ENCODE assay signal across 8 cellular contexts in the genomic region with DNA sequence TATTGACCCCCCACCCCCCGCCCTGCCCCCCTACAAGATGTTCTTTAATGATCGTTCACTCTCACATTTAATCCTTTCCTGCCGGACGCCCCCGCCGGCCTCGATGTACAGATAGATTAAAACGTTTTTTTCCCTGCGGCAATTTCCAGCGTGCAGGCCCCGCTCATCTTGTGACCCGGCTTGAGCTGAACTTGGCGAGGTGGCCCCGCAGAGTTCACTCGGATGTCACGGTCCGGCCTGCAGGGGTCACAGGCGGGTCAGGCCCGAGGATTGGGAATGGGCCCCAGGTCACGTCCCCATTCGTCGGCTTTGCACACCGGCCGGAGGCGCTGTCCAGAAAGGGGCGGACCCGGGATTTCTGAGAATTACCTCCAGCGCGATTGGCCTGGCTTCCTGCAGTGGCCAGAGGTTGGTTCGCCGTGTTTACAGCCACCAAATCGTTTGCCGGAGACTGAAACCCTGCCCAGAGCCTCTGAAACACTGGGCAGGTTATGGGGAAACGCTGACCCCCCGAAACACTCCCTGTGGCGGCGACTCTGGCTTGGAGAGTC. TPM values are rescaled to one million over a fixed set of nuclear protein-coding genes. Genes with fewer than 3 reads are reported as not detected.
A peak's percentile ranks its signal among the peaks of the same experiment; 100 is the strongest.
DNase-seq lines count a peak whose midpoint lies in the region; ATAC-seq and TF ChIP-seq lines count a peak whose summit lies in the region.

No MANE protein-coding gene starts in this region.

- POLR2A ChIA-PET in activated B cell treated with CpG ODN at 0.5 μM for 24 hours (lab: Charles Lee), result no interaction called here

- no peaks in the 10 kb centered on the region for H3K4me1 ChIP-seq in SJCRH30

- H3K4me3 ChIP-seq in SJCRH30, result no peak overlapping the region

- peaks cover 78% of the 10 kb centered on the region for H3K27me3 Mint-ChIP-seq in activated B cell treated with CpG ODN at 0.5 μM for 24 hours

- H3K36me3 ChIP-seq in SJCRH30, result no peaks in the 10 kb centered on the region

- intact Hi-C loops in activated B cell treated with CpG ODN at 0.5 μM for 24 hours (cut with micrococcal nuclease), result no loop called here

- peaks cover 44% of the 10 kb centered on the region for H3K4me1 Mint-ChIP-seq in activated B cell treated with CpG ODN at 0.5 μM for 24 hours
- peaks cover 47% of the 10 kb centered on the region for H3K4me1 Mint-ChIP-seq in stimulated activated effector memory CD8-positive, alpha-beta T cell treated with anti-CD3 and anti-CD28 coated beads, Interleukin-12 subunit alpha, Interleukin-12 subunit beta, amount 100 ng/mL, for 72 hours

- peak; percentile 39 for DNase-seq in NCI-H748 (lab: John Stamatoyannopoulos, UW; ENCODE audit: unreplicated experiment)
- no peak for DNase-seq in NCI-H748 treated with DMSO at 0.1 percent for 48 hours (lab: John Stamatoyannopoulos, UW)
- no peak for DNase-seq in activated B cell treated with CpG ODN at 0.5 μM for 24 hours
- DNase-seq in islet precursor cell, result peak; percentile 92
- peak in 1 of 2 donors; percentile 48 for DNase-seq in stimulated activated effector memory CD8-positive, alpha-beta T cell treated with anti-CD3 and anti-CD28 coated beads, Interleukin-12 subunit alpha, Interleukin-12 subunit beta, amount 100 ng/mL, for 72 hours (ENCODE audit: low spot score in 2 of 2)
- no peak for DNase-seq in NCI-H2227 treated with DMSO at 0.1 percent for 48 hours (lab: John Stamatoyannopoulos, UW)
- DNase-seq in ureter (ENCODE audit: low spot score), result no peak
- no peak for DNase-seq in SJCRH30

- H3K27me3 ChIP-seq in SJCRH30, result no peaks in the 10 kb centered on the region

- CTCF ChIA-PET in activated B cell treated with CpG ODN at 0.5 μM for 24 hours (lab: Charles Lee), result no interaction called here

- no peaks in the 10 kb centered on the region for H3K9me3 Mint-ChIP-seq in activated B cell treated with CpG ODN at 0.5 μM for 24 hours
- no peaks in the 10 kb centered on the region for H3K9me3 Mint-ChIP-seq in stimulated activated effector memory CD8-positive, alpha-beta T cell treated with anti-CD3 and anti-CD28 coated beads, Interleukin-12 subunit alpha, Interleukin-12 subunit beta, amount 100 ng/mL, for 72 hours

- no peak for TF ChIP-seq CTCF in activated B cell treated with CpG ODN at 0.5 μM for 24 hours (IDR thresholded peaks at IDR 0.05)

- peak overlapping the region; percentile 77 for H3K4me3 Mint-ChIP-seq in activated B cell treated with CpG ODN at 0.5 μM for 24 hours
- H3K4me3 Mint-ChIP-seq in stimulated activated effector memory CD8-positive, alpha-beta T cell treated with anti-CD3 and anti-CD28 coated beads, Interleukin-12 subunit alpha, Interleukin-12 subunit beta, amount 100 ng/mL, for 72 hours, result peak overlapping the region; percentile 75

- H3K27ac Mint-ChIP-seq in activated B cell treated with CpG ODN at 0.5 μM for 24 hours, result no peak overlapping the region
- no peak overlapping the region for H3K27ac Mint-ChIP-seq in stimulated activated effector memory CD8-positive, alpha-beta T cell treated with anti-CD3 and anti-CD28 coated beads, Interleukin-12 subunit alpha, Interleukin-12 subunit beta, amount 100 ng/mL, for 72 hours

- no peak overlapping the region for H3K27ac ChIP-seq in SJCRH30

- no peaks in the 10 kb centered on the region for H3K9me3 ChIP-seq in SJCRH30 (replicated peaks)

- ATAC-seq in activated B cell treated with CpG ODN at 0.5 μM for 24 hours (ENCODE audit: low read depth), result no peak
- ATAC-seq in stimulated activated effector memory CD8-positive, alpha-beta T cell treated with anti-CD3 and anti-CD28 coated beads, Interleukin-12 subunit alpha, Interleukin-12 subunit beta, amount 100 ng/mL, for 72 hours, result no peak

- no peaks in the 10 kb centered on the region for H3K36me3 Mint-ChIP-seq in activated B cell treated with CpG ODN at 0.5 μM for 24 hours (ENCODE audit: low read depth)
- H3K36me3 Mint-ChIP-seq in stimulated activated effector memory CD8-positive, alpha-beta T cell treated with anti-CD3 and anti-CD28 coated beads, Interleukin-12 subunit alpha, Interleukin-12 subunit beta, amount 100 ng/mL, for 72 hours, result peaks cover 8% of the 10 kb centered on the region

RNA-seq across cellular contexts. Expression of a gene that starts 1.9 kb away (rescaled TPM):
- total RNA-seq in activated B cell treated with CpG ODN at 0.5 μM for 24 hours (0.13 TPM in 1 of 2 replicates, not detected in the other), ureter (not detected)
- total RNA-seq in SJCRH30 (2014; rRNA removed; shearing (Covaris generic)), result not detected in 2 replicates

RNA-seq across cellular contexts. Expression of a gene that starts 11.2 kb away (rescaled TPM):
- total RNA-seq in activated B cell treated with CpG ODN at 0.5 μM for 24 hours (0.15 and 0.24 TPM in 2 replicates), ureter (0.10 TPM)
- total RNA-seq in SJCRH30 (2014; rRNA removed; shearing (Covaris generic)), result not detected in 2 replicates

Comparison
In these comparisons a context has a peak if more than half of its experiments do, and no peak if none do; other contexts are left out.
1. DNase-seq: peak in NCI-H748 (single experiment) and islet precursor cell (single experiment); none in NCI-H748 treated with DMSO at 0.1 percent for 48 hours (single experiment), activated B cell treated with CpG ODN at 0.5 μM for 24 hours (single experiment), NCI-H2227 treated with DMSO at 0.1 percent for 48 hours (single experiment), ureter (single experiment) and SJCRH30 (0 of 2).